In genomic region chr1:179709841-179710329, GRCh38 we compare ENCODE assay signal across 8 cellular contexts. TPM values are rescaled to one million over a fixed set of nuclear protein-coding genes. Genes with fewer than 3 reads are reported as not detected.
DNase-seq lines count a peak whose midpoint lies in the region; ATAC-seq and TF ChIP-seq lines count a peak whose summit lies in the region.

No MANE protein-coding gene starts in this region.

- 37 to 53% (median 46%) methylated on average over 5 of the region's 5 CpGs for WGBS in heart left ventricle, 4 donors
- 25 to 32% (median 29%) methylated on average over 5 of the region's 5 CpGs for WGBS in stomach, 5 donors

- H3K4me1 ChIP-seq in heart left ventricle (peaks cover 0 to 30% (median 18%) of the 10 kb centered on the region in 12 donors), stomach (peaks cover 0 to 27% (median 9%) of the 10 kb centered on the region in 4 donors)

- intact Hi-C loops in heart left ventricle (cut with DNase I) (loop anchor here in 6 of 10 donors (1.0 to 10.0 kb wide), 5 partner anchors 100 to 475 kb away; no protein-coding TSS in a partner anchor), stomach (cut with DNase I; ENCODE audit: low total_unique reads) (loop anchor here (5.0 kb wide), 1 partner anchor 102 kb away; no protein-coding TSS in a partner anchor)

- peak overlapping the region in 7 of 12 donors; percentile 6 to 64 (median 39) for H3K27ac ChIP-seq in heart left ventricle
- peak overlapping the region in 2 of 5 donors; percentile 30 to 33 for H3K27ac ChIP-seq in stomach

- DNase-seq in GM04504 (ENCODE audit: low read depth) (peak; percentile 3), NCI-H2171 treated with DMSO at 0.1 percent for 48 hours (lab: John Stamatoyannopoulos, UW) (peak; percentile 79), heart left ventricle (peak in 4 of 5 donors; percentile 38 to 67 (median 62)), stomach (no peak), NCI-H446 treated with DMSO at 0.1 percent for 48 hours (lab: John Stamatoyannopoulos, UW) (no peak), epidermal melanocyte (ENCODE audit: insufficient read length, low spot score) (no peak), NCI-H345 (lab: John Stamatoyannopoulos, UW) (no peak)

- H3K9me3 ChIP-seq in heart left ventricle (peaks cover 0 to 19% (median 11%) of the 10 kb centered on the region in 12 donors), stomach (peaks cover 0 to 19% (median 12%) of the 10 kb centered on the region in 4 donors)

- ATAC-seq in GM21515 (IDR thresholded peaks at IDR 0.05; ENCODE audit: unreplicated experiment) (peak; percentile 55), heart left ventricle (peak; percentile 75 to 97 (median 92))

- H3K36me3 ChIP-seq in heart left ventricle = no peaks in the 10 kb centered on the region
- H3K36me3 ChIP-seq in stomach = no peaks in the 10 kb centered on the region

- no peak for TF ChIP-seq POLR2A in heart left ventricle (IDR thresholded peaks at IDR 0.05)
- TF ChIP-seq POLR2A in stomach (IDR thresholded peaks at IDR 0.05) = no peak

- TF ChIP-seq EP300 in stomach (IDR thresholded peaks at IDR 0.05) = no peak

- TF ChIP-seq CTCF in heart left ventricle (IDR thresholded peaks at IDR 0.05) (peak in 1 of 12 donors; percentile 15), stomach (IDR thresholded peaks at IDR 0.05) (no peak)

- H3K27me3 ChIP-seq in heart left ventricle = peaks cover 0 to 5% (median 0%) of the 10 kb centered on the region in 9 donors
- no peaks in the 10 kb centered on the region for H3K27me3 ChIP-seq in stomach

- no peak overlapping the region for H3K4me3 ChIP-seq in heart left ventricle
- no peak overlapping the region for H3K4me3 ChIP-seq in stomach

RNA-seq across cellular contexts. Expression of gene FAM163A, which starts 33.2 kb away (rescaled TPM):
- under 1 TPM in 8 of 9 donors, not detected in 1; 0.09 to 0.27 (median 0.16) TPM for total RNA-seq in heart left ventricle
- under 1 TPM; 0.04 to 0.28 TPM for polyA plus RNA-seq in heart left ventricle
- under 1 TPM in 1 of 5 donors, not detected in 4; 0.18 TPM for total RNA-seq in stomach
- polyA plus RNA-seq in stomach = under 1 TPM; 0.15 to 0.61 (median 0.31) TPM

Comparison
In these comparisons a context has a peak if more than half of its experiments do, and no peak if none do; other contexts are left out.
1. DNase-seq: peak in GM04504 (single experiment), NCI-H2171 treated with DMSO at 0.1 percent for 48 hours (single experiment) and heart left ventricle (4 of 5); none in stomach (single experiment), NCI-H446 treated with DMSO at 0.1 percent for 48 hours (single experiment), epidermal melanocyte (single experiment) and NCI-H345 (single experiment).